In genomic region chr4:6418193-6418755, GRCh38 we compare ENCODE assay signal across 1 cellular context.
TF ChIP-seq lines count a peak whose summit lies in the region.

No MANE protein-coding gene starts in this region.

TF ChIP-seq in K562, 482 proteins besides CTCF, POLR2A, EP300 and RAD21:
- TF ChIP-seq ZNF324 (CRISPR knock-in tag; IDR thresholded peaks at IDR 0.05) = no peak
- peak; percentile 8 for TF ChIP-seq ZFP36 (IDR thresholded peaks at IDR 0.05; ENCODE audit: low read depth, low read length, partially characterized antibody)
